ENCODE assay signal across 26 cellular contexts in the genomic region with DNA sequence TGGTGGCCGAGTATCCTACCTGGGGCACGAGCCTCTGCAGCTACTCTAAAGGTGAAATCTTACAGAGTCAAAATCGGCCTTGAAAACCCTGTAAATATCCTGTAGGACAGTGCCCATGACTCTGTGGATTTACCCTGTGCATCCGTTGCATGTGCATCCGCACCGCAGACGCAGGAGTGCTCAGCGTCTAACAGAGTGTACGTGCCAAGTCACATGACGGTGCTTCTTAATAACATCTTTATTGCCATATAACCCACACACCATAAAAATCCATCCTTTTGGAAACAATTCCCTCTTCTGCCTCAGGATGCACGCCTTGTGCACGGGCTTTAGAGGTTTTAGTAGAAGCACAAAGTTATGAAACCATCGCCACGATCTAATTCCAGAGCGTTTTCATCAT.
"Had no signal": no experiment of that assay in that cellular context is flagged by ENCODE, and none has a peak within 500 bp of the region (broad histone marks: within the 10 kb centered on the region; RNA-seq: fewer than 3 reads in every experiment).

No MANE protein-coding gene starts in this region.

- H3K27me3 Mint-ChIP-seq: activated naive CD4-positive, alpha-beta T cell treated with anti-CD3 and anti-CD28 coated beads, Interleukin-2, amount 50 U/mL, for 24 hours had no signal

- H3K27ac ChIP-seq: breast epithelium, KMS-11, SK-N-MC had no signal

- H3K36me3 Mint-ChIP-seq: activated naive CD4-positive, alpha-beta T cell treated with anti-CD3 and anti-CD28 coated beads, Interleukin-2, amount 50 U/mL, for 24 hours; T-cell had no signal

- DNase-seq: activated CD4-positive, alpha-beta T cell treated with anti-CD3 and anti-CD28 coated beads for 4 hours; activated CD8-positive, alpha-beta memory T cell treated with anti-CD3 and anti-CD28 coated beads, Interleukin-2, amount 50 U/mL, for 48 hours; activated CD8-positive, alpha-beta T cell treated with anti-CD3 and anti-CD28 coated beads, Interleukin-2, amount 10 ng/mL, durations not matched to agents 7 days and 5 days; activated effector memory CD4-positive, alpha-beta T cell treated with Interleukin-2 at 50 U/mL for 16 hours; activated naive CD4-positive, alpha-beta T cell; activated T-cell treated with anti-CD3 and anti-CD28 coated beads, Interleukin-2, amount 50 U/mL, for 1 hour; aorta; caudate nucleus; MG63; MV-4-11; NCI-H1092 treated with DMSO at 0.1 percent for 48 hours; NCI-H1417 treated with DMSO at 0.1 percent for 48 hours; NCI-H1694; NCI-H2029; NCI-H446; NCI-H524; SIG-M5; T-cell; T-helper 2 cell; T1000 had no signal

- H3K4me3 Mint-ChIP-seq: activated CD8-positive, alpha-beta T cell treated with anti-CD3 and anti-CD28 coated beads, Interleukin-2, amount 10 ng/mL, durations not matched to agents 7 days and 5 days; activated naive CD4-positive, alpha-beta T cell treated with anti-CD3 and anti-CD28 coated beads, Interleukin-2, amount 50 U/mL, for 24 hours; activated T-helper 1 cell treated with anti-CD3 and anti-CD28 coated beads, Interleukin-12 subunit alpha, Interleukin-12 subunit beta, Interleukin-2, Interleukin-4 antibody, amounts not matched to agents 30 ng/mL and 10 ng/mL and 1 ng/mL, durations not matched to agents 14 hours and 24 hours and 36 hours; T-cell had no signal

- ATAC-seq: activated CD4-positive, CD25-positive, alpha-beta regulatory T cell treated with anti-CD3 and anti-CD28 coated beads, Interleukin-2, amount 50 U/mL, for 24 hours; activated CD8-positive, alpha-beta T cell treated with anti-CD3 and anti-CD28 coated beads, Interleukin-2, amount 10 ng/mL, durations not matched to agents 7 days and 5 days; T-cell had no signal

- H3K27ac Mint-ChIP-seq: activated CD8-positive, alpha-beta T cell treated with anti-CD3 and anti-CD28 coated beads, Interleukin-2, amount 10 ng/mL, durations not matched to agents 7 days and 5 days; activated naive CD4-positive, alpha-beta T cell treated with anti-CD3 and anti-CD28 coated beads, Interleukin-2, amount 50 U/mL, for 24 hours; activated T-helper 1 cell treated with anti-CD3 and anti-CD28 coated beads, Interleukin-12 subunit alpha, Interleukin-12 subunit beta, Interleukin-2, Interleukin-4 antibody, amounts not matched to agents 30 ng/mL and 10 ng/mL and 1 ng/mL, durations not matched to agents 14 hours and 24 hours and 36 hours; T-cell had no signal

- H3K4me1 Mint-ChIP-seq: activated naive CD4-positive, alpha-beta T cell treated with anti-CD3 and anti-CD28 coated beads, Interleukin-2, amount 50 U/mL, for 24 hours; T-cell had no signal

- H3K36me3 ChIP-seq: breast epithelium, MG63 had no signal

- H3K9me3 Mint-ChIP-seq: activated naive CD4-positive, alpha-beta T cell treated with anti-CD3 and anti-CD28 coated beads, Interleukin-2, amount 50 U/mL, for 24 hours; activated T-helper 1 cell treated with anti-CD3 and anti-CD28 coated beads, Interleukin-12 subunit alpha, Interleukin-12 subunit beta, Interleukin-2, Interleukin-4 antibody, amounts not matched to agents 30 ng/mL and 10 ng/mL and 1 ng/mL, durations not matched to agents 14 hours and 24 hours and 36 hours had no signal

- H3K4me3 ChIP-seq: breast epithelium, MG63, SK-N-MC had no signal

- H3K4me1 ChIP-seq: breast epithelium had no signal
